Comparison of ENCODE assay signal across 8 cellular contexts in the genomic region with DNA sequence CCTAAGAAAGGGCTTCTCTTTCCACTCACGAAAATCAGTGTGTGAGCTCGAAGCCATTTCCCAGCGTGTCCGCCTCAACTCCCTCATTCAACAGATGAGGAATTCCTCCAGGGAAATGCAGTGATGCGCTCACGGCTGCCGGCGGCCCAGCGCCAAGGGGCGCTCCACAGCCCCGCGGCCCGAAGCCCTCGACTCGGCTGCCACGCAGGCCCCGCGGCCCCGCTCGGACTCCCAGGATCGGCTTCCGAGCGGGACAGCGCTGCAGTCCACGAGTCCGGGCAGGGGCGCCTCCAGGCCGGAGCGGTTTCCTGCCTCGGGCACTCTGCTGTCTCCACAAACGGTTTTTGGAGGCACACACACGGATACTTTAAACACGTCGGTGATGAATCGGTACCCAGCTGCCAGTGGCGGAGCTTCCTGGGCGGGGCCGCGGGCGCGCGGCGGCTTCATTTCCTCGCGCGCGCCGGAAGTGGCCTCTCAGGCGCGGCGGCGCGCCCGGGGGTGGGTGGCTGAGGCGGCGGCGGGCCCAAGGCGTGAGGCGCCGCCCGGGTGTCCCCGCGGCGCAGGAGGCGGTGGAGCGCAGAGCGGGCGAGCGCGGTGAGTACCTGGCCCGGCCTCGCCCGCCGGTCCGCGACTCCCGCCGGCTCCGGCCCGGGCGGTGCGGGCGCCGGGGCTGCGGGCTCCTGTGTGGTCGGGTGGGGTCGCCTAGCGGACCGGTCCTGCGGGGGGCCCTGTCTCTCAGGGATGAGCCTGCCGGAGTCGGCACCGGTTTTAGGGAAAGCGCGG.
DNase-seq lines count a peak whose midpoint lies in the region; ATAC-seq lines count a peak whose summit lies in the region.

A gene with protein sequence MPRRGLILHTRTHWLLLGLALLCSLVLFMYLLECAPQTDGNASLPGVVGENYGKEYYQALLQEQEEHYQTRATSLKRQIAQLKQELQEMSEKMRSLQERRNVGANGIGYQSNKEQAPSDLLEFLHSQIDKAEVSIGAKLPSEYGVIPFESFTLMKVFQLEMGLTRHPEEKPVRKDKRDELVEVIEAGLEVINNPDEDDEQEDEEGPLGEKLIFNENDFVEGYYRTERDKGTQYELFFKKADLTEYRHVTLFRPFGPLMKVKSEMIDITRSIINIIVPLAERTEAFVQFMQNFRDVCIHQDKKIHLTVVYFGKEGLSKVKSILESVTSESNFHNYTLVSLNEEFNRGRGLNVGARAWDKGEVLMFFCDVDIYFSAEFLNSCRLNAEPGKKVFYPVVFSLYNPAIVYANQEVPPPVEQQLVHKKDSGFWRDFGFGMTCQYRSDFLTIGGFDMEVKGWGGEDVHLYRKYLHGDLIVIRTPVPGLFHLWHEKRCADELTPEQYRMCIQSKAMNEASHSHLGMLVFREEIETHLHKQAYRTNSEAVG (plus strand): TSS at position 475 of the 786 bp plus-strand sequence. CDS start 16,705 bp downstream, outside the sequence.

- H3K27me3 ChIP-seq in ACC112 (ENCODE audit: insufficient read depth, low read length) = no peaks in the 10 kb centered on the region

- peak within 1 kb of the TSS; percentile 92 for H3K27ac ChIP-seq in ACC112 (ENCODE audit: low read depth, low read length)
- peak within 1 kb of the TSS; percentile 92 for H3K27ac ChIP-seq in caudate nucleus (ENCODE audit: low read depth, low read length)

- H3K36me3 ChIP-seq in ACC112 (ENCODE audit: insufficient read depth, low read length) = no peaks in the 10 kb centered on the region

- DNase-seq in NCI-H2196 (lab: John Stamatoyannopoulos, UW; ENCODE audit: unreplicated experiment) = peak; percentile 72
- DNase-seq in activated CD4-positive, CD25-positive, alpha-beta regulatory T cell (lab: John Stamatoyannopoulos, UW) = peak; percentile 64 to 86 (median 76)
- DNase-seq in caudate nucleus (lab: John Stamatoyannopoulos, UW) = peak in 59 of 61 donors; percentile 22 to 88 (median 72)
- DNase-seq in iris pigment epithelial cell (ENCODE audit: low read depth) = peak; percentile 90
- peak; percentile 74 to 77 for DNase-seq in stimulated activated CD4-positive, alpha-beta T cell treated with anti-CD3 and anti-CD28 coated beads, Interleukin-12 subunit alpha, Interleukin-12 subunit beta, amount 100 ng/mL, for 24 hours (ENCODE audit: low read depth in 2 of 2)

- peaks cover 64% of the 10 kb centered on the region for H3K79me2 ChIP-seq in ACC112 (ENCODE audit: control insufficient read depth, insufficient read depth, low read length, unreplicated experiment)

- peak within 1 kb of the TSS; percentile 99 for H3K4me3 ChIP-seq in ACC112 (ENCODE audit: low read depth, low read length)

- ATAC-seq in GM18867 (IDR thresholded peaks at IDR 0.05; ENCODE audit: unreplicated experiment) = peak; percentile 77
- ATAC-seq in HG03095 (IDR thresholded peaks at IDR 0.05; ENCODE audit: unreplicated experiment) = peak; percentile 61

- H2AFZ ChIP-seq in ACC112 (ENCODE audit: low read length, unreplicated experiment) = peak within 1 kb of the TSS; percentile 94

- peaks cover 26% of the 10 kb centered on the region for H3K4me1 ChIP-seq in ACC112 (ENCODE audit: control insufficient read depth, insufficient read depth, low read length, unreplicated experiment)

Comparison
In these comparisons a context has a peak if more than half of its experiments do, and no peak if none do; other contexts are left out.
1. Peak in every context shown above with its lines: DNase-seq, ATAC-seq, H3K4me3 ChIP-seq and H3K27ac ChIP-seq.